16 cellular contexts compared by ENCODE assay signal in the genomic region with DNA sequence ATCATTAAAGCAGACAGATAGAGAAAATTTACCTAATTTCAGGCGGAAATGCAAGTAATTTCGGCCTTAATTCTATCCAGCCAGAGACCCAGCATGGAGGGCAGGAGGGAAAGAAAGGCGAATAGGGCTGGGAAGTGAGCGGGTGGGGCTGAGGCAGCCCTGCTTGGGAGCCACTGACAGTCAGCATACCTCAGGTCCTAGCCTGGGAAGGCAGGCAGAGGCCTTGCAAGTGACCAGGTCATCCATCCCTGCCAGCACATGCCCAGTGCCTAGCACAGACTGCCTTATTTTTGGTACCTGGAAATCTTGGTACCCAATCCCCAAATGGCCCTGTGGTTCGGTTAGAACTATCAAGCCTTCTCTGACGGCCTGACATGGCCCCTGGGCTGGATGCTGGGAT. TPM values are rescaled to one million over a fixed set of nuclear protein-coding genes. Genes with fewer than 3 reads are reported as not detected.
DNase-seq lines count a peak whose midpoint lies in the region; ATAC-seq lines count a peak whose summit lies in the region.
"Had no signal": no experiment of that assay in that cellular context is flagged by ENCODE, and none has a peak within 500 bp of the region (broad histone marks: within the 10 kb centered on the region; RNA-seq: fewer than 3 reads in every experiment).

No MANE protein-coding gene starts in this region.

- no peaks in the 10 kb centered on the region for H3K9me3 Mint-ChIP-seq in activated naive CD8-positive, alpha-beta T cell (ENCODE audit: low read depth)
- no peaks in the 10 kb centered on the region for H3K9me3 Mint-ChIP-seq in activated naive CD8-positive, alpha-beta T cell treated with anti-CD3 and anti-CD28 coated beads, Interleukin-2, amount 50 U/mL, for 24 hours
- no peaks in the 10 kb centered on the region for H3K9me3 Mint-ChIP-seq in activated T-helper 2 cell treated with anti-CD3 and anti-CD28 coated beads, Interferon-gamma antibody, Interleukin-2, Interleukin-4, amounts not matched to agents 10 μg/mL and 5 μg/mL and 100 μg/mL, durations not matched to agents 14 hours and 24 hours and 36 hours
- H3K9me3 Mint-ChIP-seq in memory B cell: no peaks in the 10 kb centered on the region
- H3K9me3 Mint-ChIP-seq: activated naive CD8-positive, alpha-beta T cell treated with anti-CD3 and anti-CD28 coated beads for 36 hours had no signal

- peaks cover 13% of the 10 kb centered on the region for H3K4me1 Mint-ChIP-seq in activated naive CD8-positive, alpha-beta T cell (ENCODE audit: low read depth)
- peaks cover 12% of the 10 kb centered on the region for H3K4me1 Mint-ChIP-seq in activated naive CD8-positive, alpha-beta T cell treated with anti-CD3 and anti-CD28 coated beads, Interleukin-2, amount 50 U/mL, for 24 hours
- no peaks in the 10 kb centered on the region for H3K4me1 Mint-ChIP-seq in activated T-helper 2 cell treated with anti-CD3 and anti-CD28 coated beads, Interferon-gamma antibody, Interleukin-2, Interleukin-4, amounts not matched to agents 10 μg/mL and 5 μg/mL and 100 μg/mL, durations not matched to agents 14 hours and 24 hours and 36 hours (ENCODE audit: low read depth)
- H3K4me1 Mint-ChIP-seq in memory B cell: peaks cover 41% of the 10 kb centered on the region

- no peak for ATAC-seq in activated naive CD8-positive, alpha-beta T cell treated with anti-CD3 and anti-CD28 coated beads, Interleukin-2, amount 50 U/mL, for 24 hours
- no peak for ATAC-seq in memory B cell (ENCODE audit: low read depth)
- ATAC-seq: A549 had no signal

- peaks cover 28% of the 10 kb centered on the region for H3K27me3 Mint-ChIP-seq in activated naive CD8-positive, alpha-beta T cell
- H3K27me3 Mint-ChIP-seq in activated naive CD8-positive, alpha-beta T cell treated with anti-CD3 and anti-CD28 coated beads, Interleukin-2, amount 50 U/mL, for 24 hours: peaks cover 73% of the 10 kb centered on the region
- H3K27me3 Mint-ChIP-seq in activated T-helper 2 cell treated with anti-CD3 and anti-CD28 coated beads, Interferon-gamma antibody, Interleukin-2, Interleukin-4, amounts not matched to agents 10 μg/mL and 5 μg/mL and 100 μg/mL, durations not matched to agents 14 hours and 24 hours and 36 hours (ENCODE audit: low read depth): peaks cover 58% of the 10 kb centered on the region
- H3K27me3 Mint-ChIP-seq in memory B cell: peaks cover 2% of the 10 kb centered on the region

- intact Hi-C loops in activated T-helper 2 cell treated with anti-CD3 and anti-CD28 coated beads, Interferon-gamma antibody, Interleukin-2, Interleukin-4, amounts not matched to agents 10 μg/mL and 5 μg/mL and 100 μg/mL, durations not matched to agents 14 hours and 24 hours and 36 hours (cut with micrococcal nuclease): loop anchor here (5.0 to 10.0 kb wide), 2 partner anchors 446 to 1316 kb away; no protein-coding TSS in a partner anchor

- no peaks in the 10 kb centered on the region for H3K36me3 Mint-ChIP-seq in activated naive CD8-positive, alpha-beta T cell
- H3K36me3 Mint-ChIP-seq in activated naive CD8-positive, alpha-beta T cell treated with anti-CD3 and anti-CD28 coated beads, Interleukin-2, amount 50 U/mL, for 24 hours (ENCODE audit: low read depth): no peaks in the 10 kb centered on the region
- H3K36me3 Mint-ChIP-seq in activated T-helper 2 cell treated with anti-CD3 and anti-CD28 coated beads, Interferon-gamma antibody, Interleukin-2, Interleukin-4, amounts not matched to agents 10 μg/mL and 5 μg/mL and 100 μg/mL, durations not matched to agents 14 hours and 24 hours and 36 hours (ENCODE audit: low read depth): no peaks in the 10 kb centered on the region
- peaks cover 5% of the 10 kb centered on the region for H3K36me3 Mint-ChIP-seq in memory B cell
- H3K36me3 Mint-ChIP-seq: activated naive CD8-positive, alpha-beta T cell treated with anti-CD3 and anti-CD28 coated beads for 36 hours had no signal

- no peak for DNase-seq in activated naive CD8-positive, alpha-beta T cell treated with anti-CD3 and anti-CD28 coated beads, Interleukin-2, amount 50 U/mL, for 24 hours
- no peak for DNase-seq in activated T-helper 2 cell treated with anti-CD3 and anti-CD28 coated beads, Interferon-gamma antibody, Interleukin-2, Interleukin-4, amounts not matched to agents 10 μg/mL and 5 μg/mL and 100 μg/mL, durations not matched to agents 14 hours and 24 hours and 36 hours (ENCODE audit: low spot score)
- DNase-seq in memory B cell (ENCODE audit: low spot score in 2 of 2) (no peak), ureter (ENCODE audit: low spot score) (peak; percentile 42), C1 segment of cervical spinal cord (lab: John Stamatoyannopoulos, UW) (no peak), EL (no peak), SW 1271 (lab: John Stamatoyannopoulos, UW) (no peak)
- DNase-seq: activated CD4-positive, alpha-beta T cell treated with anti-CD3 and anti-CD28 coated beads for 4 hours; activated naive CD8-positive, alpha-beta T cell treated with anti-CD3 and anti-CD28 coated beads for 36 hours; effector CD4-positive, alpha-beta T cell; Kasumi-1; NCI-H1436 treated with DMSO at 0.1 percent for 48 hours; stimulated activated naive CD4-positive, alpha-beta T cell; T1000 had no signal

- H3K4me3 Mint-ChIP-seq in activated naive CD8-positive, alpha-beta T cell: peak overlapping the region; percentile 74
- H3K4me3 Mint-ChIP-seq in activated naive CD8-positive, alpha-beta T cell treated with anti-CD3 and anti-CD28 coated beads, Interleukin-2, amount 50 U/mL, for 24 hours: no peak overlapping the region
- peak overlapping the region; percentile 49 for H3K4me3 Mint-ChIP-seq in activated T-helper 2 cell treated with anti-CD3 and anti-CD28 coated beads, Interferon-gamma antibody, Interleukin-2, Interleukin-4, amounts not matched to agents 10 μg/mL and 5 μg/mL and 100 μg/mL, durations not matched to agents 14 hours and 24 hours and 36 hours (ENCODE audit: low read depth)
- peak overlapping the region; percentile 84 for H3K4me3 Mint-ChIP-seq in memory B cell

- H3K27ac Mint-ChIP-seq in activated naive CD8-positive, alpha-beta T cell: no peak overlapping the region
- no peak overlapping the region for H3K27ac Mint-ChIP-seq in activated naive CD8-positive, alpha-beta T cell treated with anti-CD3 and anti-CD28 coated beads, Interleukin-2, amount 50 U/mL, for 24 hours
- no peak overlapping the region for H3K27ac Mint-ChIP-seq in activated T-helper 2 cell treated with anti-CD3 and anti-CD28 coated beads, Interferon-gamma antibody, Interleukin-2, Interleukin-4, amounts not matched to agents 10 μg/mL and 5 μg/mL and 100 μg/mL, durations not matched to agents 14 hours and 24 hours and 36 hours
- peak overlapping the region; percentile 81 for H3K27ac Mint-ChIP-seq in memory B cell
- H3K27ac Mint-ChIP-seq: activated naive CD8-positive, alpha-beta T cell treated with anti-CD3 and anti-CD28 coated beads for 36 hours had no signal

RNA-seq across cellular contexts. Expression of gene GDF7, which starts 1.5 kb away (rescaled TPM):
- total RNA-seq in activated T-helper 2 cell treated with anti-CD3 and anti-CD28 coated beads, Interferon-gamma antibody, Interleukin-2, Interleukin-4, amounts not matched to agents 10 μg/mL and 5 μg/mL and 100 μg/mL, durations not matched to agents 14 hours and 24 hours and 36 hours: 0.05 and 0.11 TPM in 2 replicates
- total RNA-seq in ureter: 11.0 TPM
- total RNA-seq: activated naive CD8-positive, alpha-beta T cell treated with anti-CD3 and anti-CD28 coated beads for 36 hours had no signal

RNA-seq across cellular contexts. Expression of gene HS1BP3, which starts 17.6 kb away (rescaled TPM):
- 11.5 and 11.9 TPM in 2 replicates for total RNA-seq in activated T-helper 2 cell treated with anti-CD3 and anti-CD28 coated beads, Interferon-gamma antibody, Interleukin-2, Interleukin-4, amounts not matched to agents 10 μg/mL and 5 μg/mL and 100 μg/mL, durations not matched to agents 14 hours and 24 hours and 36 hours
- total RNA-seq in ureter: 37.9 TPM

Comparison
In these comparisons a context has a peak if more than half of its experiments do, and no peak if none do; other contexts are left out.
1. RNA of gene GDF7, which starts 1.5 kb away (total RNA-seq): 11.0 TPM in ureter (single experiment); 0.05 to 0.11 TPM in activated T-helper 2 cell treated with anti-CD3 and anti-CD28 coated beads, Interferon-gamma antibody, Interleukin-2, Interleukin-4, amounts not matched to agents 10 μg/mL and 5 μg/mL and 100 μg/mL, durations not matched to agents 14 hours and 24 hours and 36 hours; every median in the first group is over 10 times any median in the second.